Comparison of ENCODE assay signal across 22 cellular contexts in the genomic region with DNA sequence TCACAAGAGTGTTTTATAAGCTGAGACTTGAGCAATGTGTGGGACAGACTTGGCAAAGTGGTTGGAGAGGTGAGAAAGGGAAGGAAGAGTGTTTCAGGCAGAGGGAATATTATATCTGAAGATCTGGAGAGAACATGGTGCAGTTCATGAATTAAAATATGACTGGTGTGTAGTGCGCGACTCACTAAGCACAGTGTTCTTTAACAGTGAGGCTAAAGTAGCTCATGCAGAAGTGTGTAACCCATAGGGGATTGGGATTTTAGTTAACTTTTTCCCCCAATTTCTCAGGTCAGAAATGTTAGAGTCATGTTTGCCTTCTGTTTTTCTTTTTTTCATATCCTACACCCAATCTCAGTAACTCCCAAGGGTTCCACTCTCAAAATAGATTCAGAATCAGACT. TPM values are rescaled to one million over a fixed set of nuclear protein-coding genes. Genes with fewer than 3 reads are reported as not detected.
DNase-seq lines count a peak whose midpoint lies in the region; ATAC-seq, FAIRE-seq and TF ChIP-seq lines count a peak whose summit lies in the region.
"Had no signal": no experiment of that assay in that cellular context is flagged by ENCODE, and none has a peak within 500 bp of the region (broad histone marks: within the 10 kb centered on the region; RNA-seq: fewer than 3 reads in every experiment).

No MANE protein-coding gene starts in this region.

- no peak overlapping the region for H3K9ac ChIP-seq in PC-3 (ENCODE audit: low read length)
- H3K9ac ChIP-seq in GM12878 (ENCODE audit: control insufficient read depth, insufficient read depth, low read length) = no peak overlapping the region
- H3K9ac ChIP-seq in HepG2 (ENCODE audit: insufficient read depth, low read depth, low read length) = no peak overlapping the region
- H3K9ac ChIP-seq: BLaER1 had no signal

- H3F3A ChIP-seq in PC-3 (ENCODE audit: low read length, unreplicated experiment) = no peaks in the 10 kb centered on the region

- H3K9me2 ChIP-seq in PC-3 (replicated peaks; ENCODE audit: low read length) = no peaks in the 10 kb centered on the region

- H3K9me3 ChIP-seq in PC-3 (ENCODE audit: low read length) (no peaks in the 10 kb centered on the region), GM12878 (replicated peaks; ENCODE audit: control insufficient read depth, insufficient read depth, low read length) (no peaks in the 10 kb centered on the region), HepG2 (ENCODE audit: low read length) (no peaks in the 10 kb centered on the region)
- H3K9me3 ChIP-seq: BLaER1, HAP-1, SJCRH30 had no signal

- H3K9me3 Mint-ChIP-seq in Calu3 (ENCODE audit: low read depth, unreplicated experiment) = no peaks in the 10 kb centered on the region
- no peaks in the 10 kb centered on the region for H3K9me3 Mint-ChIP-seq in activated CD4-positive, alpha-beta T cell treated with anti-CD3 and anti-CD28 coated beads, Interleukin-2, amount 10 ng/mL, durations not matched to agents 7 days and 5 days
- H3K9me3 Mint-ChIP-seq: CD4-positive, CD25-positive, alpha-beta regulatory T cell; GM23338 had no signal

- intact Hi-C loops in Calu3 (cut with micrococcal nuclease; ENCODE audit: unreplicated experiment) (no loop called here), PC-3 (cut with micrococcal nuclease) (no loop called here), GM12878 (cut with micrococcal nuclease; ENCODE audit: unreplicated experiment) (no loop called here), HepG2 (cut with micrococcal nuclease; ENCODE audit: unreplicated experiment) (no loop called here)

- H3K36me3 Mint-ChIP-seq in Calu3 (ENCODE audit: insufficient read depth, unreplicated experiment) = peaks cover 10% of the 10 kb centered on the region
- peaks cover 11% of the 10 kb centered on the region for H3K36me3 Mint-ChIP-seq in activated CD4-positive, alpha-beta T cell treated with anti-CD3 and anti-CD28 coated beads, Interleukin-2, amount 10 ng/mL, durations not matched to agents 7 days and 5 days (ENCODE audit: low read depth)

- in situ Hi-C loops in GM12878 (cut with MboI) = loop anchor here (25.0 kb wide), 1 partner anchor 1105 kb away; a partner anchor contains a TSS
- in situ Hi-C loops in HepG2 (cut with HindIII; ENCODE audit: extremely low pct_ligation_motif_present, low pct_unique_long_range_greater_than_20kb) = no loop called here

- ATAC-seq in PC-3 (peak; percentile 25; the same call in 1 of the 2 replicates), GM12878 (peak; percentile 9; the same call in 1 of the 3 replicates), HepG2 (peak; percentile 47; the same call in 2 of the 3 replicates), HG03460 (IDR thresholded peaks at IDR 0.05; ENCODE audit: unreplicated experiment) (no peak), HG03280 (IDR thresholded peaks at IDR 0.05; ENCODE audit: unreplicated experiment) (no peak)
- ATAC-seq: GM23338, SK-N-SH treated with all-trans-retinoic acid at 6 μM for 48 hours had no signal

- CTCF ChIA-PET in Calu3 (lab: Charles Lee) = interaction anchor here (0.5 kb wide), 1 partner anchor 909 kb away, joined by 3 read pairs; a partner anchor contains a TSS
- CTCF ChIA-PET in PC-3 (lab: Charles Lee) = no interaction called here
- CTCF ChIA-PET in GM12878 (lab: Yijun Ruan, JAX) = interaction anchor here (0.9 to 1.0 kb wide), 2 partner anchors 8 to 61 kb away, joined by 3 to 4 read pairs; no protein-coding TSS in a partner anchor
- CTCF ChIA-PET in HepG2 (lab: Yijun Ruan, JAX; ENCODE audit: low intra/inter-chr PET ratio, low total read pairs) = no interaction called here
- CTCF ChIA-PET in activated CD4-positive, alpha-beta T cell treated with anti-CD3 and anti-CD28 coated beads, Interleukin-2, amount 10 ng/mL, durations not matched to agents 7 days and 5 days (lab: Charles Lee) = no interaction called here

- no peak overlapping the region for H3K27ac ChIP-seq in PC-3 (ENCODE audit: low read length)
- H3K27ac ChIP-seq in GM12878 (ENCODE audit: control insufficient read depth, insufficient read depth) = no peak overlapping the region
- no peak overlapping the region for H3K27ac ChIP-seq in HepG2 (ENCODE audit: extremely low read length, insufficient read depth, low read length)
- H3K27ac ChIP-seq: BLaER1, SJCRH30 had no signal

- RAD21 ChIA-PET in GM12878 (lab: Charles Lee; ENCODE audit: unreplicated experiment) = interaction anchor here (0.7 kb wide), 1 partner anchor 15 kb away, joined by 3 read pairs; no protein-coding TSS in a partner anchor

- no peaks in the 10 kb centered on the region for H4K20me1 ChIP-seq in PC-3 (ENCODE audit: low read length)
- H4K20me1 ChIP-seq in GM12878 (ENCODE audit: control insufficient read depth, insufficient read depth) = no peaks in the 10 kb centered on the region
- no peaks in the 10 kb centered on the region for H4K20me1 ChIP-seq in HepG2 (ENCODE audit: insufficient read depth, low read length)
- H4K20me1 ChIP-seq: BLaER1 had no signal

- H3K4me3 ChIP-seq in PC-3 (ENCODE audit: low read length) (no peak overlapping the region), GM12878 (no peak overlapping the region), HepG2 (replicated peaks in 1 of 3; ENCODE audit: insufficient read depth in 1 of 3, low read depth in 2 of 3, low read length in 3 of 3) (no peak overlapping the region)
- H3K4me3 ChIP-seq: BLaER1, GM23338, HAP-1, SJCRH30 had no signal

- TF ChIP-seq EP300 in GM12878 (IDR thresholded peaks at IDR 0.05; ENCODE audit: borderline replicate concordance in 1 of 2, control insufficient read depth in 1 of 2, low read depth in 2 of 2, low read length in 2 of 2) (no peak), HepG2 (IDR thresholded peaks at IDR 0.05; ENCODE audit: low read depth in 2 of 2, low read length in 2 of 2) (no peak), HepG2 (CRISPR knock-in tag; IDR thresholded peaks at IDR 0.05; ENCODE audit: borderline replicate concordance) (no peak)

- H3K4me1 Mint-ChIP-seq in Calu3 (ENCODE audit: low read depth, unreplicated experiment) = peaks cover 21% of the 10 kb centered on the region
- peaks cover 5% of the 10 kb centered on the region for H3K4me1 Mint-ChIP-seq in activated CD4-positive, alpha-beta T cell treated with anti-CD3 and anti-CD28 coated beads, Interleukin-2, amount 10 ng/mL, durations not matched to agents 7 days and 5 days

- BruUV-seq in Calu3 (replicated peaks; lab: Mats Ljungman, UMichigan) = no TSS peak
- no TSS peak for BruUV-seq in PC-3 (replicated peaks; lab: Mats Ljungman, UMichigan)
- no TSS peak for BruUV-seq in GM12878 (replicated peaks; lab: Mats Ljungman, UMichigan)
- no TSS peak for BruUV-seq in HepG2 (replicated peaks; lab: Mats Ljungman, UMichigan)

- no peaks in the 10 kb centered on the region for H3K27me3 ChIP-seq in PC-3 (ENCODE audit: low read length)
- no peaks in the 10 kb centered on the region for H3K27me3 ChIP-seq in GM12878 (replicated peaks in 1 of 2; ENCODE audit: control insufficient read depth in 2 of 2, insufficient read depth in 2 of 2, low read length in 1 of 2)
- H3K27me3 ChIP-seq in HepG2 (ENCODE audit: control insufficient read depth in 1 of 2, insufficient read depth in 2 of 2, low read length in 2 of 2) = no peaks in the 10 kb centered on the region
- H3K27me3 ChIP-seq: BLaER1, SJCRH30 had no signal

- H3K27me3 Mint-ChIP-seq in Calu3 (ENCODE audit: unreplicated experiment) = no peaks in the 10 kb centered on the region
- H3K27me3 Mint-ChIP-seq in activated CD4-positive, alpha-beta T cell treated with anti-CD3 and anti-CD28 coated beads, Interleukin-2, amount 10 ng/mL, durations not matched to agents 7 days and 5 days = no peaks in the 10 kb centered on the region
- H3K27me3 Mint-ChIP-seq: CD4-positive, CD25-positive, alpha-beta regulatory T cell had no signal

- H3K4me3 Mint-ChIP-seq in Calu3 (ENCODE audit: low read depth, unreplicated experiment) = no peak overlapping the region
- H3K4me3 Mint-ChIP-seq in activated CD4-positive, alpha-beta T cell treated with anti-CD3 and anti-CD28 coated beads, Interleukin-2, amount 10 ng/mL, durations not matched to agents 7 days and 5 days = no peak overlapping the region
- H3K4me3 Mint-ChIP-seq: CD4-positive, CD25-positive, alpha-beta regulatory T cell; GM23338 had no signal

- SMC1A ChIA-PET in GM12878 (lab: Charles Lee; ENCODE audit: uncharacterized antibody, unreplicated experiment) = interaction anchor here (1.0 to 1.6 kb wide), 3 partner anchors 11 to 50 kb away, joined by 3 to 5 read pairs (median 3); no protein-coding TSS in a partner anchor

- DNase-seq in Calu3 (no peak), PC-3 (no peak), GM12878 (ENCODE audit: low read depth, low spot score) (no peak), HepG2 (ENCODE audit: low spot score) (no peak)
- no peak for DNase-seq in activated CD4-positive, alpha-beta T cell treated with anti-CD3 and anti-CD28 coated beads, Interleukin-2, amount 10 ng/mL, durations not matched to agents 7 days and 5 days
- DNase-seq: CD4-positive, CD25-positive, alpha-beta regulatory T cell; IMR-90; NCI-H1092; NCI-H1417 treated with DMSO at 0.1 percent for 48 hours; NCI-H1694 treated with DMSO at 0.1 percent for 48 hours; NCI-H2081; NCI-H2227 treated with DMSO at 0.1 percent for 48 hours; NCI-H69; SJCRH30 had no signal

- TF ChIP-seq RAD21 in GM12878 (IDR thresholded peaks at IDR 0.05; ENCODE audit: insufficient read depth, low read depth, low read length) (no peak), HepG2 (CRISPR knock-in tag; IDR thresholded peaks at IDR 0.05) (no peak)

- H3K4me1 ChIP-seq in PC-3 (ENCODE audit: insufficient read depth, low read length) = peaks cover 16% of the 10 kb centered on the region
- H3K4me1 ChIP-seq in GM12878 (ENCODE audit: control insufficient read depth, insufficient read depth, low read length) = peaks cover 4% of the 10 kb centered on the region; the same call in 1 of the 2 replicates
- H3K4me1 ChIP-seq in HepG2 (ENCODE audit: insufficient read depth, low read length) = no peaks in the 10 kb centered on the region
- H3K4me1 ChIP-seq: HAP-1 had no signal

- WGBS in GM12878 (ENCODE audit: insufficient coverage, insufficient replicate concordance, low lambda C conversion rate, missing lambda C conversion rate) = 100% methylated on average over 2 of the region's 2 CpGs
- WGBS in HepG2 (ENCODE audit: low lambda C conversion rate) = 95% methylated on average over 2 of the region's 2 CpGs

- H3K79me2 ChIP-seq in PC-3 (ENCODE audit: low read length) = peaks cover 24% of the 10 kb centered on the region
- H3K79me2 ChIP-seq in GM12878 (ENCODE audit: control insufficient read depth, insufficient read depth, low read length) = no peaks in the 10 kb centered on the region
- H3K79me2 ChIP-seq in HepG2 (ENCODE audit: insufficient read depth, low read length) = no peaks in the 10 kb centered on the region

- FAIRE-seq in GM12878 (lab: Jason Lieb, UNC) (no peak), HepG2 (lab: Jason Lieb, UNC) (no peak)
- FAIRE-seq: D721Med, RCC 7860 had no signal

- peak overlapping the region; percentile 62 for H3K27ac Mint-ChIP-seq in Calu3 (ENCODE audit: unreplicated experiment)
- no peak overlapping the region for H3K27ac Mint-ChIP-seq in activated CD4-positive, alpha-beta T cell treated with anti-CD3 and anti-CD28 coated beads, Interleukin-2, amount 10 ng/mL, durations not matched to agents 7 days and 5 days
- H3K27ac Mint-ChIP-seq: CD4-positive, CD25-positive, alpha-beta regulatory T cell; GM23338 had no signal

- no peak overlapping the region for H2AFZ ChIP-seq in PC-3 (ENCODE audit: low read length)
- H2AFZ ChIP-seq in GM12878 (ENCODE audit: control insufficient read depth, low read depth, low read length) = no peak overlapping the region
- H2AFZ ChIP-seq in HepG2 (ENCODE audit: low read length) = no peak overlapping the region
- H2AFZ ChIP-seq: GM23338 had no signal

- H3K4me2 ChIP-seq in PC-3 (ENCODE audit: low read length) = no peak overlapping the region
- no peak overlapping the region for H3K4me2 ChIP-seq in GM12878 (ENCODE audit: control insufficient read depth, insufficient read depth)
- H3K4me2 ChIP-seq in HepG2 (ENCODE audit: low read depth, low read length) = no peak overlapping the region
- H3K4me2 ChIP-seq: BLaER1, GM23338 had no signal

- TF ChIP-seq CTCF in Calu3 (IDR thresholded peaks at IDR 0.05; ENCODE audit: unreplicated experiment) (no peak), PC-3 (conservative IDR thresholded peaks at IDR 0.05; ENCODE audit: low read depth, low read length) (no peak), GM12878 (IDR thresholded peaks at IDR 0.05 in 2 of 3, conservative IDR thresholded peaks at IDR 0.05 in 1 of 3; ENCODE audit: control insufficient read depth in 2 of 3, extremely low read depth in 1 of 3, insufficient read depth in 1 of 3, low read depth in 3 of 3, low read length in 3 of 3) (no peak), HepG2 (CRISPR knock-in tag; IDR thresholded peaks at IDR 0.05) (no peak)

- POLR2A ChIA-PET in PC-3 (lab: Charles Lee; ENCODE audit: unreplicated experiment) (interaction anchor here (0.5 kb wide), 1 partner anchor 1023 kb away, joined by 10 read pairs; no protein-coding TSS in a partner anchor), GM12878 (lab: Charles Lee) (no interaction called here), HepG2 (lab: Yijun Ruan, JAX) (no interaction called here)
- POLR2A ChIA-PET in activated CD4-positive, alpha-beta T cell treated with anti-CD3 and anti-CD28 coated beads, Interleukin-2, amount 10 ng/mL, durations not matched to agents 7 days and 5 days (lab: Charles Lee) = no interaction called here

- H3K36me3 ChIP-seq in PC-3 (ENCODE audit: low read depth, low read length) (peaks cover 13% of the 10 kb centered on the region), GM12878 (ENCODE audit: control insufficient read depth in 2 of 2, insufficient read depth in 2 of 2, low read length in 1 of 2) (no peaks in the 10 kb centered on the region; a peak in 1 of 4 replicates), HepG2 (replicated peaks in 1 of 2; ENCODE audit: control insufficient read depth in 1 of 2, insufficient read depth in 2 of 2, low read length in 2 of 2) (no peaks in the 10 kb centered on the region; a peak in 1 of 5 replicates)

- no peak for TF ChIP-seq POLR2A in GM12878 (IDR thresholded peaks at IDR 0.05; ENCODE audit: low read depth, low read length)
- TF ChIP-seq POLR2A in HepG2 (IDR thresholded peaks at IDR 0.05; ENCODE audit: insufficient read depth in 1 of 2, low read depth in 2 of 2, low read length in 2 of 2) = no peak

RNA-seq across cellular contexts. Expression of a gene that starts 9.7 kb away (rescaled TPM):
- total RNA-seq in Calu3 (2022) (21.8 and 24.1 TPM in 2 replicates), PC-3 (2014; rRNA removed) (33.4 and 34.0 TPM in 2 replicates), GM12878 (2014; rRNA removed) (18.4 and 20.1 TPM in 2 replicates), GM12878 (2014; rRNA removed; fragmentation: Illumina TruSeq; extraction: Trizol) (14.4 and 19.8 TPM in 2 replicates), GM12878 (2021) (10.6 and 12.5 TPM in 2 replicates), HepG2 (2016; rRNA removed; fragmentation: Illumina TruSeq; extraction: Trizol) (11.2 and 14.9 TPM in 2 replicates)
- total RNA-seq in GM12878 (2013; cell fraction: nucleolus; rRNA removed) = 88.9 and 97.8 TPM in 2 replicates
- 4.9 TPM for polyA plus RNA-seq in GM12878 (2011; ENCODE audit: low read depth)
- polyA plus RNA-seq in GM12878 (2011; rRNA removed) (16.3 and 24.4 TPM in 2 replicates), GM12878 (2014; fragmentation: Illumina TruSeq; extraction: Trizol) (8.8 and 10.3 TPM in 2 replicates), GM12878 (2014; fragmentation: Nextera tagmentation; extraction: Ambion mirVana) (10 to 100 TPM in 1 of 2 experiments, 1 to 10 TPM in 1; 4.8 to 11.5 TPM), GM12878 (2014; rRNA removed) (11.2 and 14.4 TPM in 2 replicates), GM12878 (2016; fragmentation: Nextera tagmentation; extraction: Ambion mirVana) (10 to 100 TPM; 20.4 to 25.4 TPM), HepG2 (2011; rRNA removed) (8.0 and 10.5 TPM in 2 replicates)
- polyA plus RNA-seq in GM12878 (2011; cell fraction: cytosol; rRNA removed) = 3.6 and 4.7 TPM in 2 replicates
- 10.7 and 12.8 TPM in 2 replicates for polyA plus RNA-seq in GM12878 (2011; cell fraction: nucleus; rRNA removed)
- polyA plus RNA-seq in GM12878 (2012) = 5.7 and 8.1 TPM in 2 replicates
- polyA minus RNA-seq in GM12878 (2011; rRNA and poly(A)+ RNA removed) = 12.6 and 17.6 TPM in 2 replicates
- polyA minus RNA-seq in GM12878 (2011; cell fraction: cytosol; rRNA and poly(A)+ RNA removed) = 5.7 and 6.5 TPM in 2 replicates
- 30.3 and 44.2 TPM in 2 replicates for polyA minus RNA-seq in GM12878 (2011; cell fraction: nucleus; rRNA and poly(A)+ RNA removed)
- 36.2 and 41.6 TPM in 2 replicates for total RNA-seq in HepG2 (2016; cell fraction: cytosol; rRNA removed; fragmentation: Illumina TruSeq; extraction: Trizol; ENCODE audit: low read depth)
- total RNA-seq in HepG2 (2016; cell fraction: insoluble cytoplasmic fraction; rRNA removed; fragmentation: Illumina TruSeq; extraction: Trizol) = 10.3 and 13.4 TPM in 2 replicates
- 23.7 and 23.8 TPM in 2 replicates for total RNA-seq in HepG2 (2016; cell fraction: membrane; rRNA removed; fragmentation: Illumina TruSeq; extraction: Trizol)
- total RNA-seq in HepG2 (2016; cell fraction: nucleus; rRNA removed; fragmentation: Illumina TruSeq; extraction: Trizol) = 29.5 and 31.0 TPM in 2 replicates
- polyA plus RNA-seq in HepG2 (2011; cell fraction: cytosol; rRNA removed) = 2.9 and 4.8 TPM in 2 replicates
- 5.4 and 7.8 TPM in 2 replicates for polyA plus RNA-seq in HepG2 (2011; cell fraction: nucleus; rRNA removed)
- polyA plus RNA-seq in HepG2 (2012) = 7.8 and 8.7 TPM in 2 replicates
- polyA plus RNA-seq in HepG2 (2016; cell fraction: cytosol; fragmentation: Illumina TruSeq; extraction: Trizol; ENCODE audit: low read depth) = 17.5 and 27.6 TPM in 2 replicates
- polyA plus RNA-seq in HepG2 (2016; cell fraction: insoluble cytoplasmic fraction; fragmentation: Illumina TruSeq; extraction: Trizol; ENCODE audit: low read depth) = 18.4 and 19.3 TPM in 2 replicates
- 20.0 and 23.5 TPM in 2 replicates for polyA plus RNA-seq in HepG2 (2016; cell fraction: membrane; fragmentation: Illumina TruSeq; extraction: Trizol; ENCODE audit: low read depth)
- polyA plus RNA-seq in HepG2 (2016; cell fraction: nucleus; fragmentation: Illumina TruSeq; extraction: Trizol; ENCODE audit: insufficient read depth, low read depth) = 21.6 and 22.3 TPM in 2 replicates
- 5.1 and 6.2 TPM in 2 replicates for polyA minus RNA-seq in HepG2 (2011; rRNA and poly(A)+ RNA removed; ENCODE audit: low replicate concordance)
- 3.6 and 4.0 TPM in 2 replicates for polyA minus RNA-seq in HepG2 (2011; cell fraction: cytosol; rRNA and poly(A)+ RNA removed)
- polyA minus RNA-seq in HepG2 (2011; cell fraction: nucleus; rRNA and poly(A)+ RNA removed) = 48.3 and 57.2 TPM in 2 replicates
- total RNA-seq in activated CD4-positive, alpha-beta T cell treated with anti-CD3 and anti-CD28 coated beads, Interleukin-2, amount 10 ng/mL, durations not matched to agents 7 days and 5 days = 1 to 10 TPM; 7.9 to 8.9 TPM

Comparison
In these comparisons a context has a peak if more than half of its experiments do, and no peak if none do; other contexts are left out.
1. ATAC-seq: peak in PC-3 (single experiment), GM12878 (single experiment) and HepG2 (single experiment); none in HG03460 (single experiment) and HG03280 (single experiment).
2. CTCF ChIA-PET loops: an anchor here in Calu3 (0.5 kb wide) and GM12878 (0.9 to 1.0 kb wide); none called in PC-3, HepG2 and activated CD4-positive, alpha-beta T cell treated with anti-CD3 and anti-CD28 coated beads, Interleukin-2, amount 10 ng/mL, durations not matched to agents 7 days and 5 days.